ENCODE assay signal across 1 cellular context in the genomic region with DNA sequence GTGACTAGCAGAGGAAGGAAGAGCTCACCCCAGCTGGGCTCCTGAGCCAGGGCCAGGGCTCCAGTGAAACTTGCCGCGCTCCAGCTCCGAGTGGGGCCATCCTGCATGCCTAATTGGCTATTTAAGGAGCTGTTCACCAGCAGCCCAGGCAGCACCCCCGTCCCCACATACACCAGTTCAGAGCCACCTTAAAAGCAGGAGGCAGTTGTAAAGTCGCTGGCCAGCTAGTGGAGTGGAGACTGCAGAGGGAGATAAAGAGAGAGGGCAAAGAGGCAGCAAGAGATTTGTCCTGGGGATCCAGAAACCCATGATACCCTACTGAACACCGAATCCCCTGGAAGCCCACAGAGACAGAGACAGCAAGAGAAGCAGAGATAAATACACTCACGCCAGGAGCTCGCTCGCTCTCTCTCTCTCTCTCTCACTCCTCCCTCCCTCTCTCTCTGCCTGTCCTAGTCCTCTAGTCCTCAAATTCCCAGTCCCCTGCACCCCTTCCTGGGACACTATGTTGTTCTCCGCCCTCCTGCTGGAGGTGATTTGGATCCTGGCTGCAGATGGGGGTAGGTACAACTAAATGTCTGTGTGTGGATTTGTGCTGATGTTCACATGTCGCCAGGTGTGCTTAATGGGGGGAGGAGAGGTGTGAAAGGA.
A peak's percentile ranks its signal among the peaks of the same experiment; 100 is the strongest.
TF ChIP-seq lines count a peak whose summit lies in the region.

A gene (plus strand): TSS at position 151 of the 651 bp plus-strand sequence. CDS start 355 bp downstream, at position 506.

TF ChIP-seq in HepG2, 621 proteins besides CTCF, POLR2A, EP300 and RAD21 (continued from another document and continues in another):
- TF ChIP-seq, protein P1, sequence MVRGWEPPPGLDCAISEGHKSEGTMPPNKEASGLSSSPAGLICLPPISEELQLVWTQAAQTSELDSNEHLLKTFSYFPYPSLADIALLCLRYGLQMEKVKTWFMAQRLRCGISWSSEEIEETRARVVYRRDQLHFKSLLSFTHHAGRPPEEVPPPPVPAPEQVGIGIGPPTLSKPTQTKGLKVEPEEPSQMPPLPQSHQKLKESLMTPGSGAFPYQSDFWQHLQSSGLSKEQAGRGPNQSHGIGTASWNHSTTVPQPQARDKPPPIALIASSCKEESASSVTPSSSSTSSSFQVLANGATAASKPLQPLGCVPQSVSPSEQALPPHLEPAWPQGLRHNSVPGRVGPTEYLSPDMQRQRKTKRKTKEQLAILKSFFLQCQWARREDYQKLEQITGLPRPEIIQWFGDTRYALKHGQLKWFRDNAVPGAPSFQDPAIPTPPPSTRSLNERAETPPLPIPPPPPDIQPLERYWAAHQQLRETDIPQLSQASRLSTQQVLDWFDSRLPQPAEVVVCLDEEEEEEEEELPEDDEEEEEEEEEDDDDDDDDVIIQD (CRISPR knock-in tag; IDR thresholded peaks at IDR 0.05; ENCODE audit: low read depth), result no peak
- TF ChIP-seq PHF20 (CRISPR knock-in tag; IDR thresholded peaks at IDR 0.05) (no peak), ZSCAN22 (CRISPR knock-in tag; IDR thresholded peaks at IDR 0.05) (0 out of 2 replicates have a peak, but pooled peaks have one; percentile 29), EHMT2 (IDR thresholded peaks at IDR 0.05; ENCODE audit: borderline replicate concordance, low read depth, low read length) (no peak), ZNF343 (CRISPR knock-in tag; IDR thresholded peaks at IDR 0.05) (no peak), RXRB (CRISPR knock-in tag; IDR thresholded peaks at IDR 0.05; ENCODE audit: borderline replicate concordance) (no peak), ZNF224 (CRISPR knock-in tag; IDR thresholded peaks at IDR 0.05) (no peak), HHEX (CRISPR knock-in tag; IDR thresholded peaks at IDR 0.05) (no peak), ZNF564 (CRISPR knock-in tag; IDR thresholded peaks at IDR 0.05) (peak; percentile 33; the same call in 1 of the 2 replicates), KMT2A (CRISPR knock-in tag; IDR thresholded peaks at IDR 0.05) (no peak), ZNF563 (CRISPR knock-in tag; IDR thresholded peaks at IDR 0.05) (no peak), ZNF329 (CRISPR knock-in tag; IDR thresholded peaks at IDR 0.05; ENCODE audit: low read depth) (no peak), ZNF317 (CRISPR knock-in tag; IDR thresholded peaks at IDR 0.05) (no peak), ZNF274 (CRISPR knock-in tag; IDR thresholded peaks at IDR 0.05) (no peak), ZNF589 (CRISPR knock-in tag; conservative IDR thresholded peaks at IDR 0.05) (no peak), IKZF4 (CRISPR knock-in tag; IDR thresholded peaks at IDR 0.05; ENCODE audit: borderline replicate concordance, low read depth, not compliant biosample characterization) (no peak), PHF21A (CRISPR knock-in tag; IDR thresholded peaks at IDR 0.05) (peak; percentile 58; the same call in 1 of the 2 replicates), SIN3A (IDR thresholded peaks at IDR 0.05; ENCODE audit: borderline replicate concordance, low read depth, low read length) (peak; percentile 83; the same call in 1 of the 2 replicates), YEATS4 (CRISPR knock-in tag; IDR thresholded peaks at IDR 0.05; ENCODE audit: borderline replicate concordance) (peak; percentile 40; the same call in 1 of the 2 replicates), ZNF724P (CRISPR knock-in tag; IDR thresholded peaks at IDR 0.05; ENCODE audit: borderline replicate concordance) (no peak), TBX2 (CRISPR knock-in tag; IDR thresholded peaks at IDR 0.05; ENCODE audit: borderline replicate concordance) (peak; percentile 36; the same call in 1 of the 2 replicates), IKZF1 (IDR thresholded peaks at IDR 0.05) (no peak), PITX1 (CRISPR knock-in tag; IDR thresholded peaks at IDR 0.05) (no peak), PAX8 (CRISPR knock-in tag; IDR thresholded peaks at IDR 0.05; ENCODE audit: borderline replicate concordance) (peak; percentile 80; the same call in 1 of the 2 replicates), BORCS8-MEF2B (CRISPR knock-in tag; IDR thresholded peaks at IDR 0.05) (no peak; the same call in 1 of the 2 replicates), ESRRA (CRISPR knock-in tag; IDR thresholded peaks at IDR 0.05; ENCODE audit: low read depth) (0 out of 2 replicates have a peak, but pooled peaks have one; percentile 55), ZNF775 (CRISPR knock-in tag; IDR thresholded peaks at IDR 0.05; ENCODE audit: borderline replicate concordance) (no peak), ZNF382 (CRISPR knock-in tag; IDR thresholded peaks at IDR 0.05; ENCODE audit: borderline replicate concordance) (no peak), TAF1 (CRISPR knock-in tag; IDR thresholded peaks at IDR 0.05) (no peak), ZNF121 (CRISPR knock-in tag; IDR thresholded peaks at IDR 0.05) (no peak), SMC3 (IDR thresholded peaks at IDR 0.05; ENCODE audit: low read length) (no peak)
- TF ChIP-seq, protein P2, sequence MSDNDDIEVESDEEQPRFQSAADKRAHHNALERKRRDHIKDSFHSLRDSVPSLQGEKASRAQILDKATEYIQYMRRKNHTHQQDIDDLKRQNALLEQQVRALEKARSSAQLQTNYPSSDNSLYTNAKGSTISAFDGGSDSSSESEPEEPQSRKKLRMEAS (IDR thresholded peaks at IDR 0.05), result peak; percentile 4; the same call in 1 of the 2 replicates
- TF ChIP-seq, protein P3, sequence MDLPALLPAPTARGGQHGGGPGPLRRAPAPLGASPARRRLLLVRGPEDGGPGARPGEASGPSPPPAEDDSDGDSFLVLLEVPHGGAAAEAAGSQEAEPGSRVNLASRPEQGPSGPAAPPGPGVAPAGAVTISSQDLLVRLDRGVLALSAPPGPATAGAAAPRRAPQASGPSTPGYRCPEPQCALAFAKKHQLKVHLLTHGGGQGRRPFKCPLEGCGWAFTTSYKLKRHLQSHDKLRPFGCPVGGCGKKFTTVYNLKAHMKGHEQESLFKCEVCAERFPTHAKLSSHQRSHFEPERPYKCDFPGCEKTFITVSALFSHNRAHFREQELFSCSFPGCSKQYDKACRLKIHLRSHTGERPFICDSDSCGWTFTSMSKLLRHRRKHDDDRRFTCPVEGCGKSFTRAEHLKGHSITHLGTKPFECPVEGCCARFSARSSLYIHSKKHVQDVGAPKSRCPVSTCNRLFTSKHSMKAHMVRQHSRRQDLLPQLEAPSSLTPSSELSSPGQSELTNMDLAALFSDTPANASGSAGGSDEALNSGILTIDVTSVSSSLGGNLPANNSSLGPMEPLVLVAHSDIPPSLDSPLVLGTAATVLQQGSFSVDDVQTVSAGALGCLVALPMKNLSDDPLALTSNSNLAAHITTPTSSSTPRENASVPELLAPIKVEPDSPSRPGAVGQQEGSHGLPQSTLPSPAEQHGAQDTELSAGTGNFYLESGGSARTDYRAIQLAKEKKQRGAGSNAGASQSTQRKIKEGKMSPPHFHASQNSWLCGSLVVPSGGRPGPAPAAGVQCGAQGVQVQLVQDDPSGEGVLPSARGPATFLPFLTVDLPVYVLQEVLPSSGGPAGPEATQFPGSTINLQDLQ (CRISPR knock-in tag; IDR thresholded peaks at IDR 0.05), result no peak
- TF ChIP-seq, protein P4, sequence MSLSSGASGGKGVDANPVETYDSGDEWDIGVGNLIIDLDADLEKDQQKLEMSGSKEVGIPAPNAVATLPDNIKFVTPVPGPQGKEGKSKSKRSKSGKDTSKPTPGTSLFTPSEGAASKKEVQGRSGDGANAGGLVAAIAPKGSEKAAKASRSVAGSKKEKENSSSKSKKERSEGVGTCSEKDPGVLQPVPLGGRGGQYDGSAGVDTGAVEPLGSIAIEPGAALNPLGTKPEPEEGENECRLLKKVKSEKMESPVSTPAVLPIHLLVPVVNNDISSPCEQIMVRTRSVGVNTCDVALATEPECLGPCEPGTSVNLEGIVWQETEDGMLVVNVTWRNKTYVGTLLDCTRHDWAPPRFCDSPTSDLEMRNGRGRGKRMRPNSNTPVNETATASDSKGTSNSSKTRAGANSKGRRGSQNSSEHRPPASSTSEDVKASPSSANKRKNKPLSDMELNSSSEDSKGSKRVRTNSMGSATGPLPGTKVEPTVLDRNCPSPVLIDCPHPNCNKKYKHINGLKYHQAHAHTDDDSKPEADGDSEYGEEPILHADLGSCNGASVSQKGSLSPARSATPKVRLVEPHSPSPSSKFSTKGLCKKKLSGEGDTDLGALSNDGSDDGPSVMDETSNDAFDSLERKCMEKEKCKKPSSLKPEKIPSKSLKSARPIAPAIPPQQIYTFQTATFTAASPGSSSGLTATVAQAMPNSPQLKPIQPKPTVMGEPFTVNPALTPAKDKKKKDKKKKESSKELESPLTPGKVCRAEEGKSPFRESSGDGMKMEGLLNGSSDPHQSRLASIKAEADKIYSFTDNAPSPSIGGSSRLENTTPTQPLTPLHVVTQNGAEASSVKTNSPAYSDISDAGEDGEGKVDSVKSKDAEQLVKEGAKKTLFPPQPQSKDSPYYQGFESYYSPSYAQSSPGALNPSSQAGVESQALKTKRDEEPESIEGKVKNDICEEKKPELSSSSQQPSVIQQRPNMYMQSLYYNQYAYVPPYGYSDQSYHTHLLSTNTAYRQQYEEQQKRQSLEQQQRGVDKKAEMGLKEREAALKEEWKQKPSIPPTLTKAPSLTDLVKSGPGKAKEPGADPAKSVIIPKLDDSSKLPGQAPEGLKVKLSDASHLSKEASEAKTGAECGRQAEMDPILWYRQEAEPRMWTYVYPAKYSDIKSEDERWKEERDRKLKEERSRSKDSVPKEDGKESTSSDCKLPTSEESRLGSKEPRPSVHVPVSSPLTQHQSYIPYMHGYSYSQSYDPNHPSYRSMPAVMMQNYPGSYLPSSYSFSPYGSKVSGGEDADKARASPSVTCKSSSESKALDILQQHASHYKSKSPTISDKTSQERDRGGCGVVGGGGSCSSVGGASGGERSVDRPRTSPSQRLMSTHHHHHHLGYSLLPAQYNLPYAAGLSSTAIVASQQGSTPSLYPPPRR (CRISPR knock-in tag; IDR thresholded peaks at IDR 0.05; ENCODE audit: borderline replicate concordance), result 0 out of 2 replicates have a peak, but pooled peaks have one; percentile 38
- TF ChIP-seq, protein P5, sequence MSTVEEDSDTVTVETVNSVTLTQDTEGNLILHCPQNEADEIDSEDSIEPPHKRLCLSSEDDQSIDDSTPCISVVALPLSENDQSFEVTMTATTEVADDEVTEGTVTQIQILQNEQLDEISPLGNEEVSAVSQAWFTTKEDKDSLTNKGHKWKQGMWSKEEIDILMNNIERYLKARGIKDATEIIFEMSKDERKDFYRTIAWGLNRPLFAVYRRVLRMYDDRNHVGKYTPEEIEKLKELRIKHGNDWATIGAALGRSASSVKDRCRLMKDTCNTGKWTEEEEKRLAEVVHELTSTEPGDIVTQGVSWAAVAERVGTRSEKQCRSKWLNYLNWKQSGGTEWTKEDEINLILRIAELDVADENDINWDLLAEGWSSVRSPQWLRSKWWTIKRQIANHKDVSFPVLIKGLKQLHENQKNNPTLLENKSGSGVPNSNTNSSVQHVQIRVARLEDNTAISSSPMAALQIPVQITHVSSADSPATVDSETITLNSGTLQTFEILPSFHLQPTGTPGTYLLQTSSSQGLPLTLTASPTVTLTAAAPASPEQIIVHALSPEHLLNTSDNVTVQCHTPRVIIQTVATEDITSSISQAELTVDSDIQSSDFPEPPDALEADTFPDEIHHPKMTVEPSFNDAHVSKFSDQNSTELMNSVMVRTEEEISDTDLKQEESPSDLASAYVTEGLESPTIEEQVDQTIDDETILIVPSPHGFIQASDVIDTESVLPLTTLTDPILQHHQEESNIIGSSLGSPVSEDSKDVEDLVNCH (CRISPR knock-in tag; IDR thresholded peaks at IDR 0.05), result no peak
- TF ChIP-seq, protein P6, sequence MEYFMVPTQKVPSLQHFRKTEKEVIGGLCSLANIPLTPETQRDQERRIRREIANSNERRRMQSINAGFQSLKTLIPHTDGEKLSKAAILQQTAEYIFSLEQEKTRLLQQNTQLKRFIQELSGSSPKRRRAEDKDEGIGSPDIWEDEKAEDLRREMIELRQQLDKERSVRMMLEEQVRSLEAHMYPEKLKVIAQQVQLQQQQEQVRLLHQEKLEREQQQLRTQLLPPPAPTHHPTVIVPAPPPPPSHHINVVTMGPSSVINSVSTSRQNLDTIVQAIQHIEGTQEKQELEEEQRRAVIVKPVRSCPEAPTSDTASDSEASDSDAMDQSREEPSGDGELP (IDR thresholded peaks at IDR 0.05; ENCODE audit: borderline replicate concordance, low read depth), result no peak; the same call in 1 of the 2 replicates
- TF ChIP-seq, protein P7, sequence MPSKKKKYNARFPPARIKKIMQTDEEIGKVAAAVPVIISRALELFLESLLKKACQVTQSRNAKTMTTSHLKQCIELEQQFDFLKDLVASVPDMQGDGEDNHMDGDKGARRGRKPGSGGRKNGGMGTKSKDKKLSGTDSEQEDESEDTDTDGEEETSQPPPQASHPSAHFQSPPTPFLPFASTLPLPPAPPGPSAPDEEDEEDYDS (CRISPR knock-in tag; IDR thresholded peaks at IDR 0.05), result peak; percentile 71
- TF ChIP-seq, protein P8, sequence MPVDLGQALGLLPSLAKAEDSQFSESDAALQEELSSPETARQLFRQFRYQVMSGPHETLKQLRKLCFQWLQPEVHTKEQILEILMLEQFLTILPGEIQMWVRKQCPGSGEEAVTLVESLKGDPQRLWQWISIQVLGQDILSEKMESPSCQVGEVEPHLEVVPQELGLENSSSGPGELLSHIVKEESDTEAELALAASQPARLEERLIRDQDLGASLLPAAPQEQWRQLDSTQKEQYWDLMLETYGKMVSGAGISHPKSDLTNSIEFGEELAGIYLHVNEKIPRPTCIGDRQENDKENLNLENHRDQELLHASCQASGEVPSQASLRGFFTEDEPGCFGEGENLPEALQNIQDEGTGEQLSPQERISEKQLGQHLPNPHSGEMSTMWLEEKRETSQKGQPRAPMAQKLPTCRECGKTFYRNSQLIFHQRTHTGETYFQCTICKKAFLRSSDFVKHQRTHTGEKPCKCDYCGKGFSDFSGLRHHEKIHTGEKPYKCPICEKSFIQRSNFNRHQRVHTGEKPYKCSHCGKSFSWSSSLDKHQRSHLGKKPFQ (CRISPR knock-in tag; IDR thresholded peaks at IDR 0.05; ENCODE audit: insufficient replicate concordance), result peak; percentile 36
- TF ChIP-seq, protein P9, sequence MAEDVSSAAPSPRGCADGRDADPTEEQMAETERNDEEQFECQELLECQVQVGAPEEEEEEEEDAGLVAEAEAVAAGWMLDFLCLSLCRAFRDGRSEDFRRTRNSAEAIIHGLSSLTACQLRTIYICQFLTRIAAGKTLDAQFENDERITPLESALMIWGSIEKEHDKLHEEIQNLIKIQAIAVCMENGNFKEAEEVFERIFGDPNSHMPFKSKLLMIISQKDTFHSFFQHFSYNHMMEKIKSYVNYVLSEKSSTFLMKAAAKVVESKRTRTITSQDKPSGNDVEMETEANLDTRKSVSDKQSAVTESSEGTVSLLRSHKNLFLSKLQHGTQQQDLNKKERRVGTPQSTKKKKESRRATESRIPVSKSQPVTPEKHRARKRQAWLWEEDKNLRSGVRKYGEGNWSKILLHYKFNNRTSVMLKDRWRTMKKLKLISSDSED (CRISPR knock-in tag; IDR thresholded peaks at IDR 0.05), result no peak
- TF ChIP-seq, protein P10, sequence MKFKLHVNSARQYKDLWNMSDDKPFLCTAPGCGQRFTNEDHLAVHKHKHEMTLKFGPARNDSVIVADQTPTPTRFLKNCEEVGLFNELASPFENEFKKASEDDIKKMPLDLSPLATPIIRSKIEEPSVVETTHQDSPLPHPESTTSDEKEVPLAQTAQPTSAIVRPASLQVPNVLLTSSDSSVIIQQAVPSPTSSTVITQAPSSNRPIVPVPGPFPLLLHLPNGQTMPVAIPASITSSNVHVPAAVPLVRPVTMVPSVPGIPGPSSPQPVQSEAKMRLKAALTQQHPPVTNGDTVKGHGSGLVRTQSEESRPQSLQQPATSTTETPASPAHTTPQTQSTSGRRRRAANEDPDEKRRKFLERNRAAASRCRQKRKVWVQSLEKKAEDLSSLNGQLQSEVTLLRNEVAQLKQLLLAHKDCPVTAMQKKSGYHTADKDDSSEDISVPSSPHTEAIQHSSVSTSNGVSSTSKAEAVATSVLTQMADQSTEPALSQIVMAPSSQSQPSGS (CRISPR knock-in tag; IDR thresholded peaks at IDR 0.05), result no peak
